Comparison of ENCODE assay signal across 8 cellular contexts in genomic region chr19:18098891-18099622, GRCh38.
DNase-seq lines count a peak whose midpoint lies in the region; ATAC-seq and TF ChIP-seq lines count a peak whose summit lies in the region.

No MANE protein-coding gene starts in this region.

- no peaks in the 10 kb centered on the region for H3K9me3 ChIP-seq in tibial artery

- H3K4me1 ChIP-seq in tibial artery = peaks cover 0 to 78% (median 43%) of the 10 kb centered on the region in 4 donors

- H3K4me3 ChIP-seq in tibial artery = peak overlapping the region; percentile 57 to 73

- H3K36me3 ChIP-seq in tibial artery = no peaks in the 10 kb centered on the region

- ATAC-seq in HG03066 (IDR thresholded peaks at IDR 0.05; ENCODE audit: low read depth, unreplicated experiment) = peak; percentile 48
- ATAC-seq in HG03280 (IDR thresholded peaks at IDR 0.05; ENCODE audit: unreplicated experiment) = no peak

- DNase-seq in activated effector memory CD4-positive, alpha-beta T cell treated with anti-CD3 and anti-CD28 coated beads, Interleukin-2, amount 50 U/mL, for 16 hours = peak; percentile 75
- no peak for DNase-seq in activated effector memory CD4-positive, alpha-beta T cell treated with Interleukin-2 at 50 U/mL for 16 hours
- DNase-seq in activated CD4-positive, CD25-positive, alpha-beta regulatory T cell treated with anti-CD3 and anti-CD28 coated beads, Interleukin-2, amount 50 U/mL, for 72 hours = peak; percentile 37
- DNase-seq in glomerular visceral epithelial cell (ENCODE audit: extremely low spot score) (peak; percentile 36), tibial artery (peak in 1 of 2 donors; percentile 75), iPS-NIHi11 (ENCODE audit: low spot score) (no peak)

- TF ChIP-seq CTCF in tibial artery (IDR thresholded peaks at IDR 0.05) = no peak

- intact Hi-C loops in tibial artery (cut with DNase I; ENCODE audit: low total_unique reads) = no loop called here

- H3K27ac ChIP-seq in tibial artery = no peak overlapping the region

- H3K27me3 ChIP-seq in tibial artery = no peaks in the 10 kb centered on the region

Comparison
In these comparisons a context has a peak if more than half of its experiments do, and no peak if none do; other contexts are left out.
1. DNase-seq: peak in activated effector memory CD4-positive, alpha-beta T cell treated with anti-CD3 and anti-CD28 coated beads, Interleukin-2, amount 50 U/mL, for 16 hours (single experiment), activated CD4-positive, CD25-positive, alpha-beta regulatory T cell treated with anti-CD3 and anti-CD28 coated beads, Interleukin-2, amount 50 U/mL, for 72 hours (single experiment) and glomerular visceral epithelial cell (single experiment); none in activated effector memory CD4-positive, alpha-beta T cell treated with Interleukin-2 at 50 U/mL for 16 hours (single experiment) and iPS-NIHi11 (single experiment).